1 cellular context compared by ENCODE assay signal in the genomic region with DNA sequence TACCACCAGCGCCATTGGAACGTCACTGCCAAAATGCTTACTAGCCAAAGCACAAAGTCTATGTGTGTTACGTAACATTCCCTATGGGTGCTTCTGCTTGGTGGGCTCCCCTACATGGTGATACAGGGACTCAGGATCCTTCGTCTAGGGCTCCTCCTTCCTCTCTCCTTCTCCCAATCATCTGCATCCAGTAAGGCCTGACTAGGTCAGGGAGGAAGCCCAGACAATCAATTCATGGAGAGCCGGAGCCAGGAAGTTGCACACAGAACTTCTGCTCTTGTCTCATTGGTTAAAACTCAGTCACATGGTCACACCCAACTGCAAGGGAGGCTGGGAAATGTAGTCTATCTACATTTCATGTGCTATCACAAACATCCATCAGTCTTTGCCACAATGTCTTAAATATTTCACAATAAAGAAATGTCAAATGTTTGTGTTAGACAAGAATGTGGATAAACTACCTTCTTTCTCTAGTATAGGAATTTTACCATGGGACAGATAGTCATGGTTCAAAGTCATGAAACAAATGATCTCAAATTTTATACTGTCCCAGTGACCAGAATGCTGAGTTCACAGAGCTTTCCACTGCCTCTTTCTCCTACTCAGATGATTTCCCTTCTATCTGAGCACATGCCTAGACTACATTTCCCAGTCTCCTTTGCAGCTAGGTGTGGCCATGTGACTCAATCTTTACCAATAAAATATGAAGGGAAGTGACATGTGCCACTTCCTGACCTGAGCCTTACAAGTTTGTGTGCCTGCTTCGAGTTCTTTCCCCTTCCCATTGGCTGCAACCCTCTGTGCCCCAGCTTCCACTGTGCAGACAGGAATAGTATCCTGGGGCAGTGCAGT.
TF ChIP-seq lines count a peak whose summit lies in the region.

No MANE protein-coding gene starts in this region.

TF ChIP-seq in HepG2, 621 proteins besides CTCF, POLR2A, EP300 and RAD21 (continued from another document and continues in another):
- TF ChIP-seq, protein P1, sequence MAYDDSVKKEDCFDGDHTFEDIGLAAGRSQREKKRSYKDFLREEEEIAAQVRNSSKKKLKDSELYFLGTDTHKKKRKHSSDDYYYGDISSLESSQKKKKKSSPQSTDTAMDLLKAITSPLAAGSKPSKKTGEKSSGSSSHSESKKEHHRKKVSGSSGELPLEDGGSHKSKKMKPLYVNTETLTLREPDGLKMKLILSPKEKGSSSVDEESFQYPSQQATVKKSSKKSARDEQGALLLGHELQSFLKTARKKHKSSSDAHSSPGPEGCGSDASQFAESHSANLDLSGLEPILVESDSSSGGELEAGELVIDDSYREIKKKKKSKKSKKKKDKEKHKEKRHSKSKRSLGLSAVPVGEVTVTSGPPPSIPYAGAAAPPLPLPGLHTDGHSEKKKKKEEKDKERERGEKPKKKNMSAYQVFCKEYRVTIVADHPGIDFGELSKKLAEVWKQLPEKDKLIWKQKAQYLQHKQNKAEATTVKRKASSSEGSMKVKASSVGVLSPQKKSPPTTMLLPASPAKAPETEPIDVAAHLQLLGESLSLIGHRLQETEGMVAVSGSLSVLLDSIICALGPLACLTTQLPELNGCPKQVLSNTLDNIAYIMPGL (CRISPR knock-in tag; IDR thresholded peaks at IDR 0.05; ENCODE audit: borderline replicate concordance in 1 of 2, low read depth in 1 of 2): peak in 1 of 2 experiments; percentile 35; a peak in 1 of 4 replicates
- TF ChIP-seq POLR2G (IDR thresholded peaks at IDR 0.05; ENCODE audit: low read depth, low read length) (0 out of 2 replicates have a peak, but pooled peaks have one; percentile 30), ZNF567 (CRISPR knock-in tag; IDR thresholded peaks at IDR 0.05; ENCODE audit: borderline replicate concordance) (no peak), POGZ (CRISPR knock-in tag; IDR thresholded peaks at IDR 0.05) (peak; percentile 77), SOX6 (IDR thresholded peaks at IDR 0.05) (no peak), SOX6 (CRISPR knock-in tag; IDR thresholded peaks at IDR 0.05) (peak; percentile 51), ZNF556 (CRISPR knock-in tag; IDR thresholded peaks at IDR 0.05; ENCODE audit: borderline replicate concordance) (0 out of 2 replicates have a peak, but pooled peaks have one; percentile 13), ZNF143 (CRISPR knock-in tag; IDR thresholded peaks at IDR 0.05) (peak; percentile 95), NFYC (CRISPR knock-in tag; IDR thresholded peaks at IDR 0.05) (peak; percentile 94), ELF3 (CRISPR knock-in tag; IDR thresholded peaks at IDR 0.05) (peak; percentile 76), ATM (IDR thresholded peaks at IDR 0.05; ENCODE audit: borderline replicate concordance) (no peak), FOSL2 (CRISPR knock-in tag; IDR thresholded peaks at IDR 0.05) (peak; percentile 43; the same call in 1 of the 2 replicates), ZSCAN21 (CRISPR knock-in tag; IDR thresholded peaks at IDR 0.05; ENCODE audit: borderline replicate concordance) (peak; percentile 34; the same call in 1 of the 2 replicates), ZNF644 (CRISPR knock-in tag; IDR thresholded peaks at IDR 0.05; ENCODE audit: low read depth) (peak; percentile 97), KDM1A (CRISPR knock-in tag; IDR thresholded peaks at IDR 0.05) (0 out of 2 replicates have a peak, but pooled peaks have one; percentile 33), MIXL1 (CRISPR knock-in tag; IDR thresholded peaks at IDR 0.05) (peak; percentile 73; the same call in 1 of the 2 replicates), HDAC2 (CRISPR knock-in tag; IDR thresholded peaks at IDR 0.05) (peak; percentile 64), ZNF879 (CRISPR knock-in tag; IDR thresholded peaks at IDR 0.05) (no peak), CBX1 (IDR thresholded peaks at IDR 0.05; ENCODE audit: low read depth) (peak; percentile 95), YEATS2 (CRISPR knock-in tag; IDR thresholded peaks at IDR 0.05; ENCODE audit: borderline replicate concordance) (peak; percentile 64; the same call in 1 of the 2 replicates), ZNF773 (CRISPR knock-in tag; IDR thresholded peaks at IDR 0.05; ENCODE audit: borderline replicate concordance) (no peak), ZFX (CRISPR knock-in tag; IDR thresholded peaks at IDR 0.05; ENCODE audit: low read depth) (peak; percentile 72), ZNF251 (CRISPR knock-in tag; IDR thresholded peaks at IDR 0.05) (no peak), ZNF780A (CRISPR knock-in tag; IDR thresholded peaks at IDR 0.05) (0 out of 2 replicates have a peak, but pooled peaks have one; percentile 59), SAP130 (CRISPR knock-in tag; IDR thresholded peaks at IDR 0.05; ENCODE audit: low read depth) (peak; percentile 63), ARHGAP35 (CRISPR knock-in tag; IDR thresholded peaks at IDR 0.05; ENCODE audit: borderline replicate concordance) (0 out of 2 replicates have a peak, but pooled peaks have one; percentile 58)
- TF ChIP-seq, protein P2, sequence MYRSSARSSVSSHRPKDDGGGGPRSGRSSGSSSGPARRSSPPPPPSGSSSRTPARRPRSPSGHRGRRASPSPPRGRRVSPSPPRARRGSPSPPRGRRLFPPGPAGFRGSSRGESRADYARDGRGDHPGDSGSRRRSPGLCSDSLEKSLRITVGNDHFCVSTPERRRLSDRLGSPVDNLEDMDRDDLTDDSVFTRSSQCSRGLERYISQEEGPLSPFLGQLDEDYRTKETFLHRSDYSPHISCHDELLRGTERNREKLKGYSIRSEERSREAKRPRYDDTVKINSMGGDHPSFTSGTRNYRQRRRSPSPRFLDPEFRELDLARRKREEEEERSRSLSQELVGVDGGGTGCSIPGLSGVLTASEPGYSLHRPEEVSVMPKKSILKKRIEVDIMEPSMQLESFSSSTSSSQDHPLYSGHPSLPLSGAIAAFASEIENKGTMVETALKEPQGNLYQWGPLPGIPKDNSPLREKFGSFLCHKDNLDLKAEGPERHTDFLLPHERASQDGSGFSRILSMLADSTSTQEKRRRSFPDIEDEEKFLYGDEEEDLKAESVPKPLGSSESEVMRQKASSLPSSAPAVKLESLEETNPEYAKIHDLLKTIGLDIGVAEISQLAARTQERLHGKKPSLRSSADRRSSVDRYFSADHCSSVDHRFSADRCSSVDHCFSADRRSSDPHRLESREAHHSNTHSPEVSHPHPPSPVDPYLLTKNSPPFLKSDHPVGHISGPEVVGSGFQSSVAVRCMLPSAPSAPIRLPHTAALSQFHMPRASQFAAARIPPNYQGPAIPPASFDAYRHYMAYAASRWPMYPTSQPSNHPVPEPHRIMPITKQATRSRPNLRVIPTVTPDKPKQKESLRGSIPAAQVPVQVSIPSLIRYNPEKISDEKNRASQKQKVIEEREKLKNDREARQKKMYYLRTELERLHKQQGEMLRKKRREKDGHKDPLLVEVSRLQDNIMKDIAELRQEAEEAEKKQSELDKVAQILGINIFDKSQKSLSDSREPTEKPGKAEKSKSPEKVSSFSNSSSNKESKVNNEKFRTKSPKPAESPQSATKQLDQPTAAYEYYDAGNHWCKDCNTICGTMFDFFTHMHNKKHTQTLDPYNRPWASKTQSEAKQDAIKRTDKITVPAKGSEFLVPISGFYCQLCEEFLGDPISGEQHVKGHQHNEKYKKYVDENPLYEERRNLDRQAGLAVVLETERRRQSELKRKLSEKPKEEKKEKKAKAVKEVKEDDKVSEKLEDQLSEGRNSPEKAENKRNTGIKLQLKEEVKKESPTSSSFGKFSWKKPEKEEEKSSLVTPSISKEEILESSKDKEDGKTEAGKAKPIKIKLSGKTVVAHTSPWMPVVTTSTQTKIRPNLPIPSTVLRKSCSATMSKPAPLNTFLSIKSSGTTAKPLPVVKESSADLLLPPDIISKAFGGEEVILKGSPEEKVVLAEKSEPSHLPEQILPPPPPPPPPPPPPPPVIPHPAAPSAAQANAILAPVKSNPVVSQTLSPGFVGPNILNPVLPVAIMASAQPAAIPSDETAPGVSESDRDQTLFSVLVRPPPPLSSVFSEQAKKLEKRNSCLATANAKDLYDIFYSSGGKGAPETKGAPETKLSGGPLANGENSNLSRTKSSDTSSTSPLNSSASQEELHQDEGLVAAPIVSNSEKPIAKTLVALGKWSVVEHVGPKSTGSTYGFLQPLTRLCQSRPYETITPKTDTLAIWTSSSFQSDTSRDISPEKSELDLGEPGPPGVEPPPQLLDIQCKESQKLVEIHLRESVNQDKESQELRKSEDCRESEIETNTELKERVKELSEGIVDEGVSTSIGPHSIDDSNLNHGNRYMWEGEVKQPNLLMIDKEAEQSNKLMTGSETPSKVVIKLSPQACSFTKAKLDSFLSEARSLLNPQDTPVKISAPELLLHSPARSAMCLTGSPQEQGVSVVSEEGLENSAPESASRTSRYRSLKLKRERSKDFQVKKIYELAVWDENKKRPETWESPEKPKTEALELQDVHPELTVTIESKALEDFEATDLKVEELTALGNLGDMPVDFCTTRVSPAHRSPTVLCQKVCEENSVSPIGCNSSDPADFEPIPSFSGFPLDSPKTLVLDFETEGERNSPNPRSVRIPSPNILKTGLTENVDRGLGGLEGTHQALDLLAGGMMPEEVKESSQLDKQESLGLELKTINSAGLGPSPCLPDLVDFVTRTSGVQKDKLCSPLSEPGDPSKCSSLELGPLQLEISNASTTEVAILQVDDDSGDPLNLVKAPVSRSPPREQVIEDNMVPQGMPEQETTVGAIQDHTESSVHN (CRISPR knock-in tag; IDR thresholded peaks at IDR 0.05): no peak
- TF ChIP-seq, protein P3, sequence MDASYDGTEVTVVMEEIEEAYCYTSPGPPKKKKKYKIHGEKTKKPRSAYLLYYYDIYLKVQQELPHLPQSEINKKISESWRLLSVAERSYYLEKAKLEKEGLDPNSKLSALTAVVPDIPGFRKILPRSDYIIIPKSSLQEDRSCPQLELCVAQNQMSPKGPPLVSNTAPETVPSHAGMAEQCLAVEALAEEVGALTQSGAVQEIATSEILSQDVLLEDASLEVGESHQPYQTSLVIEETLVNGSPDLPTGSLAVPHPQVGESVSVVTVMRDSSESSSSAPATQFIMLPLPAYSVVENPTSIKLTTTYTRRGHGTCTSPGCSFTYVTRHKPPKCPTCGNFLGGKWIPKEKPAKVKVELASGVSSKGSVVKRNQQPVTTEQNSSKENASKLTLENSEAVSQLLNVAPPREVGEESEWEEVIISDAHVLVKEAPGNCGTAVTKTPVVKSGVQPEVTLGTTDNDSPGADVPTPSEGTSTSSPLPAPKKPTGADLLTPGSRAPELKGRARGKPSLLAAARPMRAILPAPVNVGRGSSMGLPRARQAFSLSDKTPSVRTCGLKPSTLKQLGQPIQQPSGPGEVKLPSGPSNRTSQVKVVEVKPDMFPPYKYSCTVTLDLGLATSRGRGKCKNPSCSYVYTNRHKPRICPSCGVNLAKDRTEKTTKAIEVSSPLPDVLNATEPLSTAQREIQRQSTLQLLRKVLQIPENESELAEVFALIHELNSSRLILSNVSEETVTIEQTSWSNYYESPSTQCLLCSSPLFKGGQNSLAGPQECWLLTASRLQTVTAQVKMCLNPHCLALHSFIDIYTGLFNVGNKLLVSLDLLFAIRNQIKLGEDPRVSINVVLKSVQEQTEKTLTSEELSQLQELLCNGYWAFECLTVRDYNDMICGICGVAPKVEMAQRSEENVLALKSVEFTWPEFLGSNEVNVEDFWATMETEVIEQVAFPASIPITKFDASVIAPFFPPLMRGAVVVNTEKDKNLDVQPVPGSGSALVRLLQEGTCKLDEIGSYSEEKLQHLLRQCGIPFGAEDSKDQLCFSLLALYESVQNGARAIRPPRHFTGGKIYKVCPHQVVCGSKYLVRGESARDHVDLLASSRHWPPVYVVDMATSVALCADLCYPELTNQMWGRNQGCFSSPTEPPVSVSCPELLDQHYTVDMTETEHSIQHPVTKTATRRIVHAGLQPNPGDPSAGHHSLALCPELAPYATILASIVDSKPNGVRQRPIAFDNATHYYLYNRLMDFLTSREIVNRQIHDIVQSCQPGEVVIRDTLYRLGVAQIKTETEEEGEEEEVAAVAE (CRISPR knock-in tag; IDR thresholded peaks at IDR 0.05; ENCODE audit: borderline replicate concordance): peak; percentile 62; the same call in 1 of the 2 replicates
- TF ChIP-seq, protein P4, sequence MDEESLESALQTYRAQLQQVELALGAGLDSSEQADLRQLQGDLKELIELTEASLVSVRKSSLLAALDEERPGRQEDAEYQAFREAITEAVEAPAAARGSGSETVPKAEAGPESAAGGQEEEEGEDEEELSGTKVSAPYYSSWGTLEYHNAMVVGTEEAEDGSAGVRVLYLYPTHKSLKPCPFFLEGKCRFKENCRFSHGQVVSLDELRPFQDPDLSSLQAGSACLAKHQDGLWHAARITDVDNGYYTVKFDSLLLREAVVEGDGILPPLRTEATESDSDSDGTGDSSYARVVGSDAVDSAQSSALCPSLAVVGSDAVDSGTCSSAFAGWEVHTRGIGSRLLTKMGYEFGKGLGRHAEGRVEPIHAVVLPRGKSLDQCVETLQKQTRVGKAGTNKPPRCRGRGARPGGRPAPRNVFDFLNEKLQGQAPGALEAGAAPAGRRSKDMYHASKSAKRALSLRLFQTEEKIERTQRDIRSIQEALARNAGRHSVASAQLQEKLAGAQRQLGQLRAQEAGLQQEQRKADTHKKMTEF (CRISPR knock-in tag; IDR thresholded peaks at IDR 0.05): peak; percentile 47; the same call in 1 of the 2 replicates
- TF ChIP-seq, protein P5, sequence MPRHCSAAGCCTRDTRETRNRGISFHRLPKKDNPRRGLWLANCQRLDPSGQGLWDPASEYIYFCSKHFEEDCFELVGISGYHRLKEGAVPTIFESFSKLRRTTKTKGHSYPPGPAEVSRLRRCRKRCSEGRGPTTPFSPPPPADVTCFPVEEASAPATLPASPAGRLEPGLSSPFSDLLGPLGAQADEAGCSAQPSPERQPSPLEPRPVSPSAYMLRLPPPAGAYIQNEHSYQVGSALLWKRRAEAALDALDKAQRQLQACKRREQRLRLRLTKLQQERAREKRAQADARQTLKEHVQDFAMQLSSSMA (CRISPR knock-in tag; IDR thresholded peaks at IDR 0.05): no peak; the same call in 1 of the 2 replicates
- TF ChIP-seq, protein P6, sequence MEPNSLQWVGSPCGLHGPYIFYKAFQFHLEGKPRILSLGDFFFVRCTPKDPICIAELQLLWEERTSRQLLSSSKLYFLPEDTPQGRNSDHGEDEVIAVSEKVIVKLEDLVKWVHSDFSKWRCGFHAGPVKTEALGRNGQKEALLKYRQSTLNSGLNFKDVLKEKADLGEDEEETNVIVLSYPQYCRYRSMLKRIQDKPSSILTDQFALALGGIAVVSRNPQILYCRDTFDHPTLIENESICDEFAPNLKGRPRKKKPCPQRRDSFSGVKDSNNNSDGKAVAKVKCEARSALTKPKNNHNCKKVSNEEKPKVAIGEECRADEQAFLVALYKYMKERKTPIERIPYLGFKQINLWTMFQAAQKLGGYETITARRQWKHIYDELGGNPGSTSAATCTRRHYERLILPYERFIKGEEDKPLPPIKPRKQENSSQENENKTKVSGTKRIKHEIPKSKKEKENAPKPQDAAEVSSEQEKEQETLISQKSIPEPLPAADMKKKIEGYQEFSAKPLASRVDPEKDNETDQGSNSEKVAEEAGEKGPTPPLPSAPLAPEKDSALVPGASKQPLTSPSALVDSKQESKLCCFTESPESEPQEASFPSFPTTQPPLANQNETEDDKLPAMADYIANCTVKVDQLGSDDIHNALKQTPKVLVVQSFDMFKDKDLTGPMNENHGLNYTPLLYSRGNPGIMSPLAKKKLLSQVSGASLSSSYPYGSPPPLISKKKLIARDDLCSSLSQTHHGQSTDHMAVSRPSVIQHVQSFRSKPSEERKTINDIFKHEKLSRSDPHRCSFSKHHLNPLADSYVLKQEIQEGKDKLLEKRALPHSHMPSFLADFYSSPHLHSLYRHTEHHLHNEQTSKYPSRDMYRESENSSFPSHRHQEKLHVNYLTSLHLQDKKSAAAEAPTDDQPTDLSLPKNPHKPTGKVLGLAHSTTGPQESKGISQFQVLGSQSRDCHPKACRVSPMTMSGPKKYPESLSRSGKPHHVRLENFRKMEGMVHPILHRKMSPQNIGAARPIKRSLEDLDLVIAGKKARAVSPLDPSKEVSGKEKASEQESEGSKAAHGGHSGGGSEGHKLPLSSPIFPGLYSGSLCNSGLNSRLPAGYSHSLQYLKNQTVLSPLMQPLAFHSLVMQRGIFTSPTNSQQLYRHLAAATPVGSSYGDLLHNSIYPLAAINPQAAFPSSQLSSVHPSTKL (CRISPR knock-in tag; IDR thresholded peaks at IDR 0.05): peak; percentile 40; the same call in 1 of the 2 replicates
